19 cellular contexts compared by ENCODE assay signal in genomic region chrX:9189286-9189685, GRCh38.
A peak's percentile ranks its signal among the peaks of the same experiment; 100 is the strongest.
DNase-seq lines count a peak whose midpoint lies in the region.
"Had no signal": no experiment of that assay in that cellular context is flagged by ENCODE, and none has a peak within 500 bp of the region (broad histone marks: within the 10 kb centered on the region; RNA-seq: fewer than 3 reads in every experiment).

No MANE protein-coding gene starts in this region.

- peak overlapping the region; percentile 65 for H3K27ac ChIP-seq in SJCRH30
- H3K27ac ChIP-seq: 22Rv1, heart left ventricle, Peyer's patch, upper lobe of left lung had no signal

- H3K36me3 ChIP-seq in SJCRH30 = no peaks in the 10 kb centered on the region
- H3K36me3 ChIP-seq: heart left ventricle, Peyer's patch, upper lobe of left lung had no signal

- peak; percentile 23 for DNase-seq in DMS 273 (lab: John Stamatoyannopoulos, UW; ENCODE audit: unreplicated experiment)
- DNase-seq in DMS 273 treated with DMSO at 0.1 percent for 48 hours (lab: John Stamatoyannopoulos, UW) = no peak
- peak; percentile 12 for DNase-seq in DMS53 treated with DMSO at 0.1 percent for 48 hours (lab: John Stamatoyannopoulos, UW; ENCODE audit: unreplicated experiment)
- peak; percentile 43 for DNase-seq in NCI-H2227 (lab: John Stamatoyannopoulos, UW; ENCODE audit: unreplicated experiment)
- DNase-seq in SJCRH30 = peak; percentile 79 to 86
- no peak for DNase-seq in HK-2 (ENCODE audit: unreplicated experiment)
- DNase-seq in activated gamma-delta T cell (lab: John Stamatoyannopoulos, UW) = no peak
- no peak for DNase-seq in stimulated activated CD4-positive, alpha-beta T cell treated with anti-CD3 and anti-CD28 coated beads, Interleukin-4, amount 100 ng/mL, for 24 hours
- DNase-seq: activated CD4-positive, alpha-beta T cell treated with anti-CD3 and anti-CD28 coated beads for 48 hours; AML-193; CD8-positive, alpha-beta T cell; heart left ventricle; left cardiac atrium; NCI-H526 treated with DMSO at 0.1 percent for 48 hours; Peyer's patch; stimulated activated CD4-positive, alpha-beta T cell treated with anti-CD3 and anti-CD28 coated beads, Interleukin-12 subunit alpha, Interleukin-12 subunit beta, amount 100 ng/mL, for 4 hours; T-helper 17 cell; upper lobe of left lung had no signal

- H3K27me3 ChIP-seq in SJCRH30 = no peaks in the 10 kb centered on the region
- H3K27me3 ChIP-seq: Peyer's patch, upper lobe of left lung had no signal

- H3K4me1 ChIP-seq in SJCRH30 = peaks cover 22% of the 10 kb centered on the region
- H3K4me1 ChIP-seq: heart left ventricle, Peyer's patch, upper lobe of left lung had no signal

- H3K4me3 ChIP-seq in SJCRH30 = peak overlapping the region; percentile 16
- H3K4me3 ChIP-seq: heart left ventricle, Peyer's patch, upper lobe of left lung had no signal

- H3K9me3 ChIP-seq in SJCRH30 (replicated peaks) = 0 out of 2 replicates have a peak, but pooled peaks cover 2% of the 10 kb centered on the region
- H3K9me3 ChIP-seq: heart left ventricle, Peyer's patch, upper lobe of left lung had no signal

Comparison
In these comparisons a context has a peak if more than half of its experiments do, and no peak if none do; other contexts are left out.
1. DNase-seq: peak in DMS 273 (single experiment), DMS53 treated with DMSO at 0.1 percent for 48 hours (single experiment), NCI-H2227 (single experiment) and SJCRH30 (2 of 2); none in DMS 273 treated with DMSO at 0.1 percent for 48 hours (single experiment), HK-2 (single experiment), activated gamma-delta T cell (single experiment) and stimulated activated CD4-positive, alpha-beta T cell treated with anti-CD3 and anti-CD28 coated beads, Interleukin-4, amount 100 ng/mL, for 24 hours (single experiment).